Comparison of ENCODE assay signal across 12 cellular contexts in the genomic region with DNA sequence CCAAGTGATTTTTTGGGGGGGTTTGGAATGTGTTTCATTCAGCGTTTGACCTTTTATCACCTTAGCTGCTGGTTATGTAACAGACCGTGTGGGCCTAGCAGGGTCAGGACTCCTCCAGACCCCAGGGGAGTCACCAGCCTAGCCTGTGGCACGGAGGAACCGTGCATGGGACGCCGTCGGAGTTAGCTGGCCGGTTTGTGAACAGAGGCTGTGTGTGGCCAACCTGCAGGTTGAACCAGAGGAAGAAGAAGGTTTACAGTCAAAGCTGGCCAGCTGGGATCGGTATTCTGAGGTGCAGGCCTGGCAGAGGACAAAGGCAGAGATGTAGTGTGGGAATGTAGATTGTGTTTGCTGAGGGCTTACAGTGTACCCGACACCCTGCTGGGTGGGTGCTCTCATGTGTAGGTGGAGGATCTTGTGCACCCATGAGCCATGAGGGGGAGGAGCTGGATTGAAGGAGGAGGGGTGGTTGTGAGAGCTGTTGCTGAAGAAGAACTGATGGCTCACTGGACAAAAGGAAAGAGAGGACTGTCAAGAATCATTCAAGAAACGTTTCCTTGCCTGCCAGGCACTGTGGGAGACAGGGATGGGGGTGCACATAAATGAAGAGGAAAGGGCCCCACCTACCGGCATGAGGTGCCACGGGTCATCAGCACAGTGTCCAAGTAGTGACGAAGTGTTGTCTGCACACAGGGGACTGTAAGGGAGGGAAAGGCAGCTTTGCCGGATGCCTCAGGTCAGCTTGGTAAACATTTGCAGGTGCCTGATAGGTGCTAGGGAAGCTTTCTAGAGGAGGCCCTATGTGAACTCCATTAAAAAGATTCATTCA. TPM values are rescaled to one million over a fixed set of nuclear protein-coding genes. Genes with fewer than 3 reads are reported as not detected.
DNase-seq lines count a peak whose midpoint lies in the region; ATAC-seq and FAIRE-seq lines count a peak whose summit lies in the region.
"Had no signal": no experiment of that assay in that cellular context is flagged by ENCODE, and none has a peak within 500 bp of the region (broad histone marks: within the 10 kb centered on the region; RNA-seq: fewer than 3 reads in every experiment).

No MANE protein-coding gene starts in this region.

- peaks cover 11 to 26% of the 10 kb centered on the region in 2 donors for H3K36me3 Mint-ChIP-seq in activated T-cell treated with anti-CD3 and anti-CD28 coated beads, Interleukin-2, amount 50 U/mL, for 72 hours (ENCODE audit: insufficient read depth in 2 of 2)
- peaks cover 75% of the 10 kb centered on the region for H3K36me3 Mint-ChIP-seq in activated T-helper 2 cell treated with anti-CD3 and anti-CD28 coated beads, Interferon-gamma antibody, Interleukin-2, Interleukin-4, amounts not matched to agents 10 μg/mL and 5 μg/mL and 100 μg/mL, durations not matched to agents 14 hours and 24 hours and 36 hours (ENCODE audit: low read depth)

- peaks cover 45% of the 10 kb centered on the region for H3K4me1 Mint-ChIP-seq in activated T-cell treated with anti-CD3 and anti-CD28 coated beads, Interleukin-2, amount 50 U/mL, for 72 hours (ENCODE audit: low read depth)
- H3K4me1 Mint-ChIP-seq in activated T-helper 2 cell treated with anti-CD3 and anti-CD28 coated beads, Interferon-gamma antibody, Interleukin-2, Interleukin-4, amounts not matched to agents 10 μg/mL and 5 μg/mL and 100 μg/mL, durations not matched to agents 14 hours and 24 hours and 36 hours (ENCODE audit: low read depth), result peaks cover 33% of the 10 kb centered on the region
- peaks cover 51% of the 10 kb centered on the region for H3K4me1 Mint-ChIP-seq in stimulated activated naive CD8-positive, alpha-beta T cell treated with anti-CD3 and anti-CD28 coated beads, Interleukin-15, amount 100 ng/mL, for 72 hours

- no peaks in the 10 kb centered on the region for H3K9me3 ChIP-seq in small intestine (ENCODE audit: control insufficient read depth, low read depth)

- H3K36me3 ChIP-seq in small intestine (ENCODE audit: control insufficient read depth in 2 of 2, insufficient read depth in 2 of 2, low read length in 2 of 2), result peaks cover 11 to 22% of the 10 kb centered on the region in 2 donors

- no peaks in the 10 kb centered on the region for H3K27me3 Mint-ChIP-seq in activated T-cell treated with anti-CD3 and anti-CD28 coated beads, Interleukin-2, amount 50 U/mL, for 72 hours (ENCODE audit: low read depth)
- H3K27me3 Mint-ChIP-seq in activated T-helper 2 cell treated with anti-CD3 and anti-CD28 coated beads, Interferon-gamma antibody, Interleukin-2, Interleukin-4, amounts not matched to agents 10 μg/mL and 5 μg/mL and 100 μg/mL, durations not matched to agents 14 hours and 24 hours and 36 hours (ENCODE audit: low read depth), result no peaks in the 10 kb centered on the region
- no peaks in the 10 kb centered on the region for H3K27me3 Mint-ChIP-seq in stimulated activated naive CD8-positive, alpha-beta T cell treated with anti-CD3 and anti-CD28 coated beads, Interleukin-15, amount 100 ng/mL, for 72 hours

- H3K4me1 ChIP-seq in small intestine (ENCODE audit: control insufficient read depth in 2 of 2, insufficient read depth in 1 of 2, low read depth in 1 of 2, low read length in 1 of 2), result no peaks in the 10 kb centered on the region

- intact Hi-C loops in activated T-helper 2 cell treated with anti-CD3 and anti-CD28 coated beads, Interferon-gamma antibody, Interleukin-2, Interleukin-4, amounts not matched to agents 10 μg/mL and 5 μg/mL and 100 μg/mL, durations not matched to agents 14 hours and 24 hours and 36 hours (cut with micrococcal nuclease), result no loop called here

- H3K4me3 ChIP-seq in small intestine (ENCODE audit: low read depth in 1 of 2, low read length in 2 of 2), result no peak overlapping the region

- H3K27ac ChIP-seq in small intestine (ENCODE audit: low read depth in 1 of 2, low read length in 1 of 2), result no peak overlapping the region

- no peaks in the 10 kb centered on the region for H3K27me3 ChIP-seq in small intestine (ENCODE audit: control insufficient read depth in 2 of 2, insufficient read depth in 2 of 2, low read length in 2 of 2)

- no peak for ATAC-seq in activated T-cell treated with anti-CD3 and anti-CD28 coated beads, Interleukin-2, amount 50 U/mL, for 72 hours (replicated peaks in 1 of 2)
- no peak for ATAC-seq in stimulated activated naive CD8-positive, alpha-beta T cell treated with anti-CD3 and anti-CD28 coated beads, Interleukin-15, amount 100 ng/mL, for 72 hours

- no peak overlapping the region for H3K4me3 Mint-ChIP-seq in activated T-cell treated with anti-CD3 and anti-CD28 coated beads, Interleukin-2, amount 50 U/mL, for 72 hours
- H3K4me3 Mint-ChIP-seq in activated T-helper 2 cell treated with anti-CD3 and anti-CD28 coated beads, Interferon-gamma antibody, Interleukin-2, Interleukin-4, amounts not matched to agents 10 μg/mL and 5 μg/mL and 100 μg/mL, durations not matched to agents 14 hours and 24 hours and 36 hours (ENCODE audit: low read depth), result no peak overlapping the region
- no peak overlapping the region for H3K4me3 Mint-ChIP-seq in stimulated activated naive CD8-positive, alpha-beta T cell treated with anti-CD3 and anti-CD28 coated beads, Interleukin-15, amount 100 ng/mL, for 72 hours

- FAIRE-seq in small intestine (lab: Jason Lieb, UNC), result no peak
- FAIRE-seq: HTR-8/SVneo had no signal

- no peaks in the 10 kb centered on the region for H3K9me3 Mint-ChIP-seq in activated T-cell treated with anti-CD3 and anti-CD28 coated beads, Interleukin-2, amount 50 U/mL, for 72 hours
- H3K9me3 Mint-ChIP-seq in activated T-helper 2 cell treated with anti-CD3 and anti-CD28 coated beads, Interferon-gamma antibody, Interleukin-2, Interleukin-4, amounts not matched to agents 10 μg/mL and 5 μg/mL and 100 μg/mL, durations not matched to agents 14 hours and 24 hours and 36 hours, result no peaks in the 10 kb centered on the region
- no peaks in the 10 kb centered on the region for H3K9me3 Mint-ChIP-seq in stimulated activated naive CD8-positive, alpha-beta T cell treated with anti-CD3 and anti-CD28 coated beads, Interleukin-15, amount 100 ng/mL, for 72 hours

- H3K27ac Mint-ChIP-seq in activated T-cell treated with anti-CD3 and anti-CD28 coated beads, Interleukin-2, amount 50 U/mL, for 72 hours, result peak overlapping the region; percentile 89
- peak overlapping the region; percentile 39 for H3K27ac Mint-ChIP-seq in activated T-helper 2 cell treated with anti-CD3 and anti-CD28 coated beads, Interferon-gamma antibody, Interleukin-2, Interleukin-4, amounts not matched to agents 10 μg/mL and 5 μg/mL and 100 μg/mL, durations not matched to agents 14 hours and 24 hours and 36 hours
- H3K27ac Mint-ChIP-seq in stimulated activated naive CD8-positive, alpha-beta T cell treated with anti-CD3 and anti-CD28 coated beads, Interleukin-15, amount 100 ng/mL, for 72 hours, result peak overlapping the region; percentile 65 to 98

- DNase-seq in activated T-cell treated with anti-CD3 and anti-CD28 coated beads, Interleukin-2, amount 50 U/mL, for 72 hours, result no peak
- DNase-seq in activated T-cell treated with anti-CD3 and anti-CD28 coated beads for 4 hours (no peak), kidney tubule cell (ENCODE audit: low spot score) (peak; percentile 22), small intestine (no peak), NCI-H748 (lab: John Stamatoyannopoulos, UW; ENCODE audit: unreplicated experiment) (no peak)
- no peak for DNase-seq in activated T-helper 2 cell treated with anti-CD3 and anti-CD28 coated beads, Interferon-gamma antibody, Interleukin-2, Interleukin-4, amounts not matched to agents 10 μg/mL and 5 μg/mL and 100 μg/mL, durations not matched to agents 14 hours and 24 hours and 36 hours (ENCODE audit: low spot score)
- no peak for DNase-seq in stimulated activated naive CD8-positive, alpha-beta T cell treated with anti-CD3 and anti-CD28 coated beads, Interleukin-15, amount 100 ng/mL, for 72 hours
- DNase-seq in effector CD8-positive, alpha-beta T cell (lab: John Stamatoyannopoulos, UW), result no peak
- DNase-seq: activated T-cell treated with anti-CD3 and anti-CD28 coated beads, Interleukin-2, amount 50 U/mL, for 1 hour; NCI-H1436 treated with DMSO at 0.1 percent for 48 hours; NK-92 treated with Interleukin-12 subunit alpha and Interleukin-12 subunit beta, amount 100 ng/mL, for 24 hours had no signal

- 82 to 85% (median 84%) methylated on average over 15 of the region's 15 CpGs for WGBS in small intestine, 3 donors

RNA-seq across cellular contexts. Expression of gene PWP2, which starts 40.0 kb away (rescaled TPM):
- 10 to 100 TPM in 1 of 2 donors, 1 to 10 TPM in 1; 5.9 to 23.2 TPM for total RNA-seq in activated T-cell treated with anti-CD3 and anti-CD28 coated beads, Interleukin-2, amount 50 U/mL, for 72 hours
- total RNA-seq in activated T-helper 2 cell treated with anti-CD3 and anti-CD28 coated beads, Interferon-gamma antibody, Interleukin-2, Interleukin-4, amounts not matched to agents 10 μg/mL and 5 μg/mL and 100 μg/mL, durations not matched to agents 14 hours and 24 hours and 36 hours, result 11.0 and 13.7 TPM in 2 replicates
- polyA plus RNA-seq in small intestine, result 10 to 100 TPM in 2 of 3 donors, 1 to 10 TPM in 1; 6.7 to 44.0 (median 25.0) TPM

RNA-seq across cellular contexts. Expression of gene TRAPPC10, which starts 55.1 kb away (rescaled TPM):
- total RNA-seq in activated T-cell treated with anti-CD3 and anti-CD28 coated beads, Interleukin-2, amount 50 U/mL, for 72 hours, result 10 to 100 TPM; 53.5 to 72.6 TPM
- total RNA-seq in activated T-helper 2 cell treated with anti-CD3 and anti-CD28 coated beads, Interferon-gamma antibody, Interleukin-2, Interleukin-4, amounts not matched to agents 10 μg/mL and 5 μg/mL and 100 μg/mL, durations not matched to agents 14 hours and 24 hours and 36 hours, result 67.3 and 69.9 TPM in 2 replicates
- 10 to 100 TPM in 1 of 3 donors, 1 to 10 TPM in 2; 8.4 to 14.0 (median 8.7) TPM for polyA plus RNA-seq in small intestine

Comparison
In these comparisons a context has a peak if more than half of its experiments do, and no peak if none do; other contexts are left out.
1. H3K27ac Mint-ChIP-seq: peak in every context shown above with its lines; median percentile 89 in activated T-cell treated with anti-CD3 and anti-CD28 coated beads, Interleukin-2, amount 50 U/mL, for 72 hours; 82 in stimulated activated naive CD8-positive, alpha-beta T cell treated with anti-CD3 and anti-CD28 coated beads, Interleukin-15, amount 100 ng/mL, for 72 hours; 39 in activated T-helper 2 cell treated with anti-CD3 and anti-CD28 coated beads, Interferon-gamma antibody, Interleukin-2, Interleukin-4, amounts not matched to agents 10 μg/mL and 5 μg/mL and 100 μg/mL, durations not matched to agents 14 hours and 24 hours and 36 hours.